In genomic region chr2:196131949-196132925, GRCh38 we compare ENCODE assay signal across 8 cellular contexts. TPM values are rescaled to one million over a fixed set of nuclear protein-coding genes. Genes with fewer than 3 reads are reported as not detected.
DNase-seq lines count a peak whose midpoint lies in the region; ATAC-seq and TF ChIP-seq lines count a peak whose summit lies in the region.

No MANE protein-coding gene starts in this region.

- DNase-seq in activated naive CD8-positive, alpha-beta T cell treated with anti-CD3 and anti-CD28 coated beads, Interleukin-2, amount 50 U/mL, for 24 hours: peak; percentile 68
- DNase-seq in stimulated activated CD4-positive, alpha-beta T cell treated with anti-CD3 and anti-CD28 coated beads, Interleukin-1b, Interleukin-23, amount 100 ng/mL, for 48 hours: peak; percentile 50
- DNase-seq in mesothelial cell of epicardium (ENCODE audit: low spot score in 2 of 2, unreplicated experiment in 2 of 2) (no peak), AG08395 (ENCODE audit: low spot score) (no peak)

- no peak for TF ChIP-seq CTCF in mesothelial cell of epicardium (IDR thresholded peaks at IDR 0.05; ENCODE audit: unreplicated experiment)

- H3K9me3 Mint-ChIP-seq in activated naive CD8-positive, alpha-beta T cell treated with anti-CD3 and anti-CD28 coated beads, Interleukin-2, amount 50 U/mL, for 24 hours: peaks cover 67% of the 10 kb centered on the region
- peaks cover 59% of the 10 kb centered on the region for H3K9me3 Mint-ChIP-seq in mesothelial cell of epicardium

- peak overlapping the region; percentile 56 for H3K27ac Mint-ChIP-seq in activated naive CD8-positive, alpha-beta T cell treated with anti-CD3 and anti-CD28 coated beads, Interleukin-2, amount 50 U/mL, for 24 hours
- no peak overlapping the region for H3K27ac Mint-ChIP-seq in mesothelial cell of epicardium

- H3K36me3 Mint-ChIP-seq in activated naive CD8-positive, alpha-beta T cell treated with anti-CD3 and anti-CD28 coated beads, Interleukin-2, amount 50 U/mL, for 24 hours (ENCODE audit: low read depth): peaks cover 79% of the 10 kb centered on the region
- H3K36me3 Mint-ChIP-seq in mesothelial cell of epicardium: peaks cover 75% of the 10 kb centered on the region

- peaks cover 20% of the 10 kb centered on the region for H3K4me1 Mint-ChIP-seq in activated naive CD8-positive, alpha-beta T cell treated with anti-CD3 and anti-CD28 coated beads, Interleukin-2, amount 50 U/mL, for 24 hours
- H3K4me1 Mint-ChIP-seq in mesothelial cell of epicardium: no peaks in the 10 kb centered on the region

- H3K4me3 Mint-ChIP-seq in activated naive CD8-positive, alpha-beta T cell treated with anti-CD3 and anti-CD28 coated beads, Interleukin-2, amount 50 U/mL, for 24 hours: no peak overlapping the region
- H3K4me3 Mint-ChIP-seq in mesothelial cell of epicardium: no peak overlapping the region

- peak; percentile 37 for ATAC-seq in GM18868 (IDR thresholded peaks at IDR 0.05; ENCODE audit: unreplicated experiment)
- peak; percentile 38 for ATAC-seq in SK-N-SH treated with all-trans-retinoic acid at 6 μM for 48 hours
- peak; percentile 34 for ATAC-seq in activated naive CD8-positive, alpha-beta T cell treated with anti-CD3 and anti-CD28 coated beads, Interleukin-2, amount 50 U/mL, for 24 hours
- ATAC-seq in GM19395 (IDR thresholded peaks at IDR 0.05; ENCODE audit: unreplicated experiment): no peak
- ATAC-seq in HG02588 (IDR thresholded peaks at IDR 0.05; ENCODE audit: unreplicated experiment): no peak

- H3K27me3 Mint-ChIP-seq in activated naive CD8-positive, alpha-beta T cell treated with anti-CD3 and anti-CD28 coated beads, Interleukin-2, amount 50 U/mL, for 24 hours: no peaks in the 10 kb centered on the region
- H3K27me3 Mint-ChIP-seq in mesothelial cell of epicardium (ENCODE audit: low read depth): no peaks in the 10 kb centered on the region

TF ChIP-seq in SK-N-SH treated with all-trans-retinoic acid at 6 μM for 48 hours, 23 proteins besides CTCF, POLR2A, EP300 and RAD21:
- TF ChIP-seq, protein P1, sequence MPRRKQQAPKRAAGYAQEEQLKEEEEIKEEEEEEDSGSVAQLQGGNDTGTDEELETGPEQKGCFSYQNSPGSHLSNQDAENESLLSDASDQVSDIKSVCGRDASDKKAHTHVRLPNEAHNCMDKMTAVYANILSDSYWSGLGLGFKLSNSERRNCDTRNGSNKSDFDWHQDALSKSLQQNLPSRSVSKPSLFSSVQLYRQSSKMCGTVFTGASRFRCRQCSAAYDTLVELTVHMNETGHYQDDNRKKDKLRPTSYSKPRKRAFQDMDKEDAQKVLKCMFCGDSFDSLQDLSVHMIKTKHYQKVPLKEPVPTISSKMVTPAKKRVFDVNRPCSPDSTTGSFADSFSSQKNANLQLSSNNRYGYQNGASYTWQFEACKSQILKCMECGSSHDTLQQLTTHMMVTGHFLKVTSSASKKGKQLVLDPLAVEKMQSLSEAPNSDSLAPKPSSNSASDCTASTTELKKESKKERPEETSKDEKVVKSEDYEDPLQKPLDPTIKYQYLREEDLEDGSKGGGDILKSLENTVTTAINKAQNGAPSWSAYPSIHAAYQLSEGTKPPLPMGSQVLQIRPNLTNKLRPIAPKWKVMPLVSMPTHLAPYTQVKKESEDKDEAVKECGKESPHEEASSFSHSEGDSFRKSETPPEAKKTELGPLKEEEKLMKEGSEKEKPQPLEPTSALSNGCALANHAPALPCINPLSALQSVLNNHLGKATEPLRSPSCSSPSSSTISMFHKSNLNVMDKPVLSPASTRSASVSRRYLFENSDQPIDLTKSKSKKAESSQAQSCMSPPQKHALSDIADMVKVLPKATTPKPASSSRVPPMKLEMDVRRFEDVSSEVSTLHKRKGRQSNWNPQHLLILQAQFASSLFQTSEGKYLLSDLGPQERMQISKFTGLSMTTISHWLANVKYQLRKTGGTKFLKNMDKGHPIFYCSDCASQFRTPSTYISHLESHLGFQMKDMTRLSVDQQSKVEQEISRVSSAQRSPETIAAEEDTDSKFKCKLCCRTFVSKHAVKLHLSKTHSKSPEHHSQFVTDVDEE (CRISPR knock-in tag; IDR thresholded peaks at IDR 0.05): no peak
- TF ChIP-seq CSDC2 (CRISPR knock-in tag; IDR thresholded peaks at IDR 0.05) (no peak), ZFP3 (CRISPR knock-in tag; IDR thresholded peaks at IDR 0.05) (no peak), ZC3H10 (CRISPR knock-in tag; IDR thresholded peaks at IDR 0.05) (no peak), ZNF70 (CRISPR knock-in tag; IDR thresholded peaks at IDR 0.05) (no peak), RARB (CRISPR knock-in tag; IDR thresholded peaks at IDR 0.05) (no peak), ISL1 (CRISPR knock-in tag; IDR thresholded peaks at IDR 0.05) (no peak), BACH2 (CRISPR knock-in tag; IDR thresholded peaks at IDR 0.05; ENCODE audit: borderline replicate concordance) (no peak), TOX (CRISPR knock-in tag; IDR thresholded peaks at IDR 0.05; ENCODE audit: borderline replicate concordance) (no peak), PPARA (CRISPR knock-in tag; IDR thresholded peaks at IDR 0.05; ENCODE audit: borderline replicate concordance) (no peak)
- TF ChIP-seq, protein P2, sequence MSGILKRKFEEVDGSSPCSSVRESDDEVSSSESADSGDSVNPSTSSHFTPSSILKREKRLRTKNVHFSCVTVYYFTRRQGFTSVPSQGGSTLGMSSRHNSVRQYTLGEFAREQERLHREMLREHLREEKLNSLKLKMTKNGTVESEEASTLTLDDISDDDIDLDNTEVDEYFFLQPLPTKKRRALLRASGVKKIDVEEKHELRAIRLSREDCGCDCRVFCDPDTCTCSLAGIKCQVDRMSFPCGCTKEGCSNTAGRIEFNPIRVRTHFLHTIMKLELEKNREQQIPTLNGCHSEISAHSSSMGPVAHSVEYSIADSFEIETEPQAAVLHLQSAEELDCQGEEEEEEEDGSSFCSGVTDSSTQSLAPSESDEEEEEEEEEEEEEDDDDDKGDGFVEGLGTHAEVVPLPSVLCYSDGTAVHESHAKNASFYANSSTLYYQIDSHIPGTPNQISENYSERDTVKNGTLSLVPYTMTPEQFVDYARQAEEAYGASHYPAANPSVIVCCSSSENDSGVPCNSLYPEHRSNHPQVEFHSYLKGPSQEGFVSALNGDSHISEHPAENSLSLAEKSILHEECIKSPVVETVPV (CRISPR knock-in tag; IDR thresholded peaks at IDR 0.05): no peak

RNA-seq across cellular contexts. Expression of gene STK17B, which starts 39.1 kb away (rescaled TPM):
- total RNA-seq in mesothelial cell of epicardium: 35.2 to 36.5 TPM (median 35.6 TPM) in 3 replicates

Comparison
In these comparisons a context has a peak if more than half of its experiments do, and no peak if none do; other contexts are left out.
1. ATAC-seq: peak in GM18868 (single experiment), SK-N-SH treated with all-trans-retinoic acid at 6 μM for 48 hours (single experiment) and activated naive CD8-positive, alpha-beta T cell treated with anti-CD3 and anti-CD28 coated beads, Interleukin-2, amount 50 U/mL, for 24 hours (single experiment); none in GM19395 (single experiment) and HG02588 (single experiment).
2. DNase-seq: peak in activated naive CD8-positive, alpha-beta T cell treated with anti-CD3 and anti-CD28 coated beads, Interleukin-2, amount 50 U/mL, for 24 hours (single experiment) and stimulated activated CD4-positive, alpha-beta T cell treated with anti-CD3 and anti-CD28 coated beads, Interleukin-1b, Interleukin-23, amount 100 ng/mL, for 48 hours (single experiment); none in mesothelial cell of epicardium (0 of 2) and AG08395 (single experiment).